In the genomic region with DNA sequence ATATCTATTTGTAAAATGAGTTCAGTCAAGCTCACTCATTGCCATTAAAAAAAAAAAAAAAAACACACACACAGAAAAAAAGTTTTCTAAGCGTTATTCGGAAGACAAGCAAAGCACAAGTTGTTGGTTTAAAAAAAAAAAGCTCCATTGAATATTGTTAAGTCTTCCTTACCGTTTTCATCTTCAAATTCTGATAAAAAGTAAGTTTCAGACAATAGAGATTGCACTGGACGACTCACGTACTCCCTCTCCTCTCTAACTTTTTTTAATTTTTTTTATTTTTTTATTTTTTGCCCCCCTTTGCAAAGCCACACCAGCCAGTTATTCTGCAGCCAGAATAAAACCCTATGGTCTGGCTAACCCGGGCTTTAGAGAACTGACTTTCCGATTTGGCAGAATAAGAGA, we compare ENCODE assay signal across 8 cellular contexts. TPM values are rescaled to one million over a fixed set of nuclear protein-coding genes. Genes with fewer than 3 reads are reported as not detected.
DNase-seq lines count a peak whose midpoint lies in the region; ATAC-seq and TF ChIP-seq lines count a peak whose summit lies in the region.

No MANE protein-coding gene starts in this region.

- peaks cover 20% of the 10 kb centered on the region in 2 experiments for H3K4me1 Mint-ChIP-seq in H9

- no peak overlapping the region for H3K23ac ChIP-seq in H9 (ENCODE audit: insufficient read length, low read depth, low read length)

- no peaks in the 10 kb centered on the region for H4K20me1 ChIP-seq in H9 (ENCODE audit: control insufficient read depth, insufficient read depth, insufficient read length)

- H2BK20ac ChIP-seq in H9 (ENCODE audit: low read depth, low read length, poor library complexity, severe bottlenecking) = no peak overlapping the region

- no peaks in the 10 kb centered on the region for H3K36me3 Mint-ChIP-seq in H9 (ENCODE audit: insufficient read depth in 1 of 3, low read depth in 3 of 3)

- no peak overlapping the region for H3K18ac ChIP-seq in H9 (ENCODE audit: insufficient read length, low read depth, low read length)

- H3T11ph ChIP-seq in H9 (ENCODE audit: low read length) = no peak overlapping the region

- no peaks in the 10 kb centered on the region for H3K79me2 ChIP-seq in H9 (ENCODE audit: insufficient read depth, low read length)

- no peaks in the 10 kb centered on the region; the same call in 1 of the 2 replicates for H3K27me3 ChIP-seq in H9 (ENCODE audit: insufficient read depth, low read length)
- peaks cover 0 to 9% (median 0%) of the 10 kb centered on the region in 7 donors for H3K27me3 ChIP-seq in spleen (replicated peaks in 1 of 7)

- H3K27me3 Mint-ChIP-seq in H9 (ENCODE audit: low read depth) = no peaks in the 10 kb centered on the region

- H2AFZ ChIP-seq in H9 (ENCODE audit: low read length) = peak overlapping the region; percentile 65

- no peak overlapping the region for H2BK5ac ChIP-seq in H9 (ENCODE audit: insufficient read length, low read length)

- in situ Hi-C loops in Caki2 (cut with HindIII; ENCODE audit: low pct_unique_long_range_greater_than_20kb, low sequenced_read_pairs) = no loop called here

- TF ChIP-seq POLR2A in spleen (IDR thresholded peaks at IDR 0.05) = no peak

- H3K9me3 Mint-ChIP-seq in H9 = no peaks in the 10 kb centered on the region; a peak in 2 of 5 replicates

- no peak overlapping the region for H3K27ac ChIP-seq in H9 (ENCODE audit: insufficient read length, low read depth, low read length)
- no peak overlapping the region for H3K27ac ChIP-seq in SK-N-MC
- peak overlapping the region in 7 of 8 donors; percentile 79 to 88 (median 84) for H3K27ac ChIP-seq in spleen

- no peak overlapping the region for H4K5ac ChIP-seq in H9 (ENCODE audit: insufficient read length, low read depth, low read length)

- no peak overlapping the region for H3K14ac ChIP-seq in H9 (ENCODE audit: insufficient read depth, low read length)

- no CpG with 5 or more reads among the region's 7 CpGs for WGBS in H9 (ENCODE audit: extremely low coverage, insufficient read length, low lambda C conversion rate)
- WGBS in spleen, 5 donors = 1 to 4% (median 1%) methylated on average over 7 of the region's 7 CpGs

- H2BK15ac ChIP-seq in H9 (ENCODE audit: low read depth, low read length) = no peak overlapping the region

- no peak overlapping the region for H3K4ac ChIP-seq in H9 (ENCODE audit: low read depth, low read length)

- no peak overlapping the region; a peak in 2 of 5 replicates for H3K4me3 Mint-ChIP-seq in H9

- H3K4me3 ChIP-seq in SK-N-MC (peak overlapping the region; percentile 80), spleen (peak overlapping the region; percentile 49 to 73 (median 58))

- H4K8ac ChIP-seq in H9 (replicated peaks; ENCODE audit: insufficient read length, low read depth, low read length) = no peak overlapping the region

- no peak overlapping the region for H3K56ac ChIP-seq in H9 (ENCODE audit: insufficient read length, low read depth, low read length)

- intact Hi-C loops in left ventricle myocardium superior (cut with micrococcal nuclease) (loop anchor here (5.0 to 10.0 kb wide), 3 partner anchors 379 to 669 kb away; no protein-coding TSS in a partner anchor), spleen (cut with DNase I; ENCODE audit: low total_unique reads) (loop anchor here (5.0 to 10.0 kb wide), 4 partner anchors 376 to 846 kb away; no protein-coding TSS in a partner anchor), left colon (cut with DNase I, micrococcal nuclease) (loop anchor here in 1 of 2 donors (5.0 to 10.0 kb wide), 3 partner anchors 379 to 666 kb away; no protein-coding TSS in a partner anchor)

- no peak overlapping the region for H3K9ac ChIP-seq in H9 (ENCODE audit: extremely low read depth, insufficient read length, low read length)
- peak overlapping the region; percentile 61 for H3K9ac ChIP-seq in SK-N-MC (ENCODE audit: insufficient read length)

- no peak overlapping the region for H2AK5ac ChIP-seq in H9 (ENCODE audit: insufficient read length, low read length)

- no peaks in the 10 kb centered on the region for H3K79me1 ChIP-seq in H9 (ENCODE audit: insufficient read depth, low read depth, low read length, poor library complexity, severe bottlenecking)

- H3K23me2 ChIP-seq in H9 (ENCODE audit: insufficient read length, low read depth, low read length, poor library complexity, severe bottlenecking) = peaks cover 18% of the 10 kb centered on the region

- peak overlapping the region; percentile 74 for H3K4me2 ChIP-seq in H9 (ENCODE audit: insufficient read depth, insufficient read length, low read length)

- TF ChIP-seq CTCF in H9 (conservative IDR thresholded peaks at IDR 0.05) (no peak), spleen (IDR thresholded peaks at IDR 0.05 in 8 of 11, conservative IDR thresholded peaks at IDR 0.05 in 3 of 11) (no peak)

- H3K9me3 ChIP-seq in H9 (ENCODE audit: control insufficient read depth, low read depth, low read length) (no peaks in the 10 kb centered on the region), SK-N-MC (ENCODE audit: low read depth, low read length) (no peaks in the 10 kb centered on the region), spleen (no peaks in the 10 kb centered on the region)

- ATAC-seq in left ventricle myocardium superior (peak; percentile 7), left colon (no peak), HG02610 (IDR thresholded peaks at IDR 0.05; ENCODE audit: unreplicated experiment) (no peak)

- H4K91ac ChIP-seq in H9 (ENCODE audit: insufficient read length, low read depth, low read length) = no peak overlapping the region

- peak; percentile 6 for DNase-seq in Caki2 (ENCODE audit: low read depth)
- no peak for DNase-seq in H9
- no peak for DNase-seq in SK-N-MC (ENCODE audit: low read depth, low spot score)
- DNase-seq in left ventricle myocardium superior = no peak
- DNase-seq in spleen = no peak
- no peak for DNase-seq in left colon
- no peak for DNase-seq in NAMALWA (ENCODE audit: low spot score)

- H3K4me1 ChIP-seq in H9 (ENCODE audit: insufficient read depth, low read length) (no peaks in the 10 kb centered on the region; the same call in 1 of the 2 replicates), spleen (peaks cover 9 to 51% (median 30%) of the 10 kb centered on the region in 6 donors)

- H2BK120ac ChIP-seq in H9 (ENCODE audit: low read depth, low read length, poor library complexity, severe bottlenecking) = no peak overlapping the region

- H3K27ac Mint-ChIP-seq in H9 = peak overlapping the region; percentile 59 to 95 (median 90); a peak in 6 of 7 replicates

- no peak overlapping the region for H2BK12ac ChIP-seq in H9 (ENCODE audit: insufficient read length, low read depth, low read length)

- H3K36me3 ChIP-seq in SK-N-MC (ENCODE audit: insufficient read depth, low read length) = no peaks in the 10 kb centered on the region
- no peaks in the 10 kb centered on the region for H3K36me3 ChIP-seq in spleen

RNA-seq across cellular contexts. Expression of gene ADAMTS6, which starts 0.5 kb away (rescaled TPM):
- total RNA-seq in Caki2 (2014; rRNA removed; shearing (Covaris generic); ENCODE audit: low replicate concordance) = not detected in 2 replicates
- total RNA-seq in H9 (2021) (0.29 and 0.33 TPM in 2 replicates), left ventricle myocardium superior (1.4 TPM), spleen (10 to 100 TPM in 2 of 7 donors, 1 to 10 TPM in 5; 5.4 to 16.4 (median 8.7) TPM), left colon (1 to 10 TPM in 1 of 2 donors, under 1 TPM in 1; 0.46 to 1.3 TPM)
- 1 to 10 TPM; 1.1 to 2.6 (median 2.4) TPM for polyA plus RNA-seq in spleen

Comparison
In these comparisons a context has a peak if more than half of its experiments do, and no peak if none do; other contexts are left out.
1. H3K27ac ChIP-seq: peak in spleen (7 of 8); none in H9 (single experiment) and SK-N-MC (single experiment).